1 cellular context compared by ENCODE assay signal in the genomic region with DNA sequence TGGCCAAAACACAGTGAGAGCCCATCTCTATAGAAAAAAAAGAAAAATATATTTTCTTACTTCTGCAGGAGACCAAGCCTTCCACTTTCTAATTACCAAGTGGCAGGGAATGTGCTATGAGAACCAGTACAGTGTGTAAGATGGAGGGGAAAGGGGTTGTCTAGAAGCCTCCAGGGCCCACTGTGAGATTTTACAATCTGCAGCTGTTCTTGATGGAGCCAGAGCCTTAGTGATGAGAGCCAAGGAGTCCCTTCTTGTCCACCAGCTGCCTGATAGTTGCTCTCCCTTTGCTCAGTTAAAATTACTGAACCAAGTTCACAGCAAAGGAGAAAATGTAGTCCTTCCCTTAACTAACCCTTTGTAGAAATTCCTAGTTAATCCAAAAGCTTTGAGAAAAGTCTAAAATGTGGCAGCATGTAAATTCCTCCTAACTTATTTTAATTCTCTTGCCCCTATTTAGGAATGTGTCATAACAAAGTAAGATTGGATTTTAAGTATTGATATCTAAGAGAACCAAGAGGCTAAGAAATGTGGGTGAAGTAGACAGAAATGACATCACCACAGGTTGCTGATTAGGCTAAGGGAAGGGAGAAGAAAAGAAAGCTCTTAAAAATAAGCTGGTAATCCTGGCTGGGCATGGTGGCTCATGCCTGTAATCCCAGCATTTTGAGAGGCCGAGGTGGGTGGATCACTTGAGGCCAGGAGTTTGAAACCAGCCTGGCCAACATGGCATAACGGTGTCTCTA.
TF ChIP-seq lines count a peak whose summit lies in the region.

No MANE protein-coding gene starts in this region.

TF ChIP-seq in GM23338, 12 proteins besides CTCF, POLR2A, EP300 and RAD21:
- TF ChIP-seq, protein P1, sequence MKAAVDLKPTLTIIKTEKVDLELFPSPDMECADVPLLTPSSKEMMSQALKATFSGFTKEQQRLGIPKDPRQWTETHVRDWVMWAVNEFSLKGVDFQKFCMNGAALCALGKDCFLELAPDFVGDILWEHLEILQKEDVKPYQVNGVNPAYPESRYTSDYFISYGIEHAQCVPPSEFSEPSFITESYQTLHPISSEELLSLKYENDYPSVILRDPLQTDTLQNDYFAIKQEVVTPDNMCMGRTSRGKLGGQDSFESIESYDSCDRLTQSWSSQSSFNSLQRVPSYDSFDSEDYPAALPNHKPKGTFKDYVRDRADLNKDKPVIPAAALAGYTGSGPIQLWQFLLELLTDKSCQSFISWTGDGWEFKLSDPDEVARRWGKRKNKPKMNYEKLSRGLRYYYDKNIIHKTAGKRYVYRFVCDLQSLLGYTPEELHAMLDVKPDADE (IDR thresholded peaks at IDR 0.05) = no peak
- TF ChIP-seq NANOG (IDR thresholded peaks at IDR 0.05; ENCODE audit: borderline replicate concordance) = no peak
- no peak for TF ChIP-seq STAT1 (IDR thresholded peaks at IDR 0.05; ENCODE audit: unreplicated experiment)
- TF ChIP-seq EZH2phosphoT487 (IDR thresholded peaks at IDR 0.05; ENCODE audit: unreplicated experiment) = no peak
- TF ChIP-seq CREB1 (CRISPR knock-in tag; IDR thresholded peaks at IDR 0.05; ENCODE audit: low read depth) = no peak
- no peak for TF ChIP-seq ZNF114 (CRISPR knock-in tag; IDR thresholded peaks at IDR 0.05)
- TF ChIP-seq, protein P2, sequence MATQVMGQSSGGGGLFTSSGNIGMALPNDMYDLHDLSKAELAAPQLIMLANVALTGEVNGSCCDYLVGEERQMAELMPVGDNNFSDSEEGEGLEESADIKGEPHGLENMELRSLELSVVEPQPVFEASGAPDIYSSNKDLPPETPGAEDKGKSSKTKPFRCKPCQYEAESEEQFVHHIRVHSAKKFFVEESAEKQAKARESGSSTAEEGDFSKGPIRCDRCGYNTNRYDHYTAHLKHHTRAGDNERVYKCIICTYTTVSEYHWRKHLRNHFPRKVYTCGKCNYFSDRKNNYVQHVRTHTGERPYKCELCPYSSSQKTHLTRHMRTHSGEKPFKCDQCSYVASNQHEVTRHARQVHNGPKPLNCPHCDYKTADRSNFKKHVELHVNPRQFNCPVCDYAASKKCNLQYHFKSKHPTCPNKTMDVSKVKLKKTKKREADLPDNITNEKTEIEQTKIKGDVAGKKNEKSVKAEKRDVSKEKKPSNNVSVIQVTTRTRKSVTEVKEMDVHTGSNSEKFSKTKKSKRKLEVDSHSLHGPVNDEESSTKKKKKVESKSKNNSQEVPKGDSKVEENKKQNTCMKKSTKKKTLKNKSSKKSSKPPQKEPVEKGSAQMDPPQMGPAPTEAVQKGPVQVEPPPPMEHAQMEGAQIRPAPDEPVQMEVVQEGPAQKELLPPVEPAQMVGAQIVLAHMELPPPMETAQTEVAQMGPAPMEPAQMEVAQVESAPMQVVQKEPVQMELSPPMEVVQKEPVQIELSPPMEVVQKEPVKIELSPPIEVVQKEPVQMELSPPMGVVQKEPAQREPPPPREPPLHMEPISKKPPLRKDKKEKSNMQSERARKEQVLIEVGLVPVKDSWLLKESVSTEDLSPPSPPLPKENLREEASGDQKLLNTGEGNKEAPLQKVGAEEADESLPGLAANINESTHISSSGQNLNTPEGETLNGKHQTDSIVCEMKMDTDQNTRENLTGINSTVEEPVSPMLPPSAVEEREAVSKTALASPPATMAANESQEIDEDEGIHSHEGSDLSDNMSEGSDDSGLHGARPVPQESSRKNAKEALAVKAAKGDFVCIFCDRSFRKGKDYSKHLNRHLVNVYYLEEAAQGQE (IDR thresholded peaks at IDR 0.05; ENCODE audit: unreplicated experiment) = no peak
- TF ChIP-seq ZNF331 (CRISPR knock-in tag; IDR thresholded peaks at IDR 0.05; ENCODE audit: low read depth) = no peak
- TF ChIP-seq EZH2 (IDR thresholded peaks at IDR 0.05; ENCODE audit: low read depth, unreplicated experiment) = no peak
- no peak for TF ChIP-seq JUNB (IDR thresholded peaks at IDR 0.05; ENCODE audit: unreplicated experiment)
- TF ChIP-seq, protein P3, sequence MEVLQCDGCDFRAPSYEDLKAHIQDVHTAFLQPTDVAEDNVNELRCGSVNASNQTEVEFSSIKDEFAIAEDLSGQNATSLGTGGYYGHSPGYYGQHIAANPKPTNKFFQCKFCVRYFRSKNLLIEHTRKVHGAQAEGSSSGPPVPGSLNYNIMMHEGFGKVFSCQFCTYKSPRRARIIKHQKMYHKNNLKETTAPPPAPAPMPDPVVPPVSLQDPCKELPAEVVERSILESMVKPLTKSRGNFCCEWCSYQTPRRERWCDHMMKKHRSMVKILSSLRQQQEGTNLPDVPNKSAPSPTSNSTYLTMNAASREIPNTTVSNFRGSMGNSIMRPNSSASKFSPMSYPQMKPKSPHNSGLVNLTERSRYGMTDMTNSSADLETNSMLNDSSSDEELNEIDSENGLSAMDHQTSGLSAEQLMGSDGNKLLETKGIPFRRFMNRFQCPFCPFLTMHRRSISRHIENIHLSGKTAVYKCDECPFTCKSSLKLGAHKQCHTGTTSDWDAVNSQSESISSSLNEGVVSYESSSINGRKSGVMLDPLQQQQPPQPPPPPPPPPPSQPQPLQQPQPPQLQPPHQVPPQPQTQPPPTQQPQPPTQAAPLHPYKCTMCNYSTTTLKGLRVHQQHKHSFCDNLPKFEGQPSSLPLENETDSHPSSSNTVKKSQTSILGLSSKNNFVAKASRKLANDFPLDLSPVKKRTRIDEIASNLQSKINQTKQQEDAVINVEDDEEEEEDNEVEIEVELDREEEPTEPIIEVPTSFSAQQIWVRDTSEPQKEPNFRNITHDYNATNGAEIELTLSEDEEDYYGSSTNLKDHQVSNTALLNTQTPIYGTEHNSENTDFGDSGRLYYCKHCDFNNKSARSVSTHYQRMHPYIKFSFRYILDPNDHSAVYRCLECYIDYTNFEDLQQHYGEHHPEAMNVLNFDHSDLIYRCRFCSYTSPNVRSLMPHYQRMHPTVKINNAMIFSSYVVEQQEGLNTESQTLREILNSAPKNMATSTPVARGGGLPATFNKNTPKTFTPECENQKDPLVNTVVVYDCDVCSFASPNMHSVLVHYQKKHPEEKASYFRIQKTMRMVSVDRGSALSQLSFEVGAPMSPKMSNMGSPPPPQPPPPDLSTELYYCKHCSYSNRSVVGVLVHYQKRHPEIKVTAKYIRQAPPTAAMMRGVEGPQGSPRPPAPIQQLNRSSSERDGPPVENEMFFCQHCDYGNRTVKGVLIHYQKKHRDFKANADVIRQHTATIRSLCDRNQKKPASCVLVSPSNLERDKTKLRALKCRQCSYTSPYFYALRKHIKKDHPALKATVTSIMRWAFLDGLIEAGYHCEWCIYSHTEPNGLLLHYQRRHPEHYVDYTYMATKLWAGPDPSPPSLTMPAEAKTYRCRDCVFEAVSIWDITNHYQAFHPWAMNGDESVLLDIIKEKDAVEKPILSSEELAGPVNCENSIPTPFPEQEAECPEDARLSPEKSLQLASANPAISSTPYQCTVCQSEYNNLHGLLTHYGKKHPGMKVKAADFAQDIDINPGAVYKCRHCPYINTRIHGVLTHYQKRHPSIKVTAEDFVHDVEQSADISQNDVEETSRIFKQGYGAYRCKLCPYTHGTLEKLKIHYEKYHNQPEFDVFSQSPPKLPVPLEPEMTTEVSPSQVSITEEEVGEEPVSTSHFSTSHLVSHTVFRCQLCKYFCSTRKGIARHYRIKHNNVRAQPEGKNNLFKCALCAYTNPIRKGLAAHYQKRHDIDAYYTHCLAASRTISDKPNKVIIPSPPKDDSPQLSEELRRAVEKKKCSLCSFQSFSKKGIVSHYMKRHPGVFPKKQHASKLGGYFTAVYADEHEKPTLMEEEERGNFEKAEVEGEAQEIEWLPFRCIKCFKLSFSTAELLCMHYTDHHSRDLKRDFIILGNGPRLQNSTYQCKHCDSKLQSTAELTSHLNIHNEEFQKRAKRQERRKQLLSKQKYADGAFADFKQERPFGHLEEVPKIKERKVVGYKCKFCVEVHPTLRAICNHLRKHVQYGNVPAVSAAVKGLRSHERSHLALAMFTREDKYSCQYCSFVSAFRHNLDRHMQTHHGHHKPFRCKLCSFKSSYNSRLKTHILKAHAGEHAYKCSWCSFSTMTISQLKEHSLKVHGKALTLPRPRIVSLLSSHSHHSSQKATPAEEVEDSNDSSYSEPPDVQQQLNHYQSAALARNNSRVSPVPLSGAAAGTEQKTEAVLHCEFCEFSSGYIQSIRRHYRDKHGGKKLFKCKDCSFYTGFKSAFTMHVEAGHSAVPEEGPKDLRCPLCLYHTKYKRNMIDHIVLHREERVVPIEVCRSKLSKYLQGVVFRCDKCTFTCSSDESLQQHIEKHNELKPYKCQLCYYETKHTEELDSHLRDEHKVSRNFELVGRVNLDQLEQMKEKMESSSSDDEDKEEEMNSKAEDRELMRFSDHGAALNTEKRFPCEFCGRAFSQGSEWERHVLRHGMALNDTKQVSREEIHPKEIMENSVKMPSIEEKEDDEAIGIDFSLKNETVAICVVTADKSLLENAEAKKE (CRISPR knock-in tag; IDR thresholded peaks at IDR 0.05) = no peak
- no peak for TF ChIP-seq POLR2AphosphoS5 (IDR thresholded peaks at IDR 0.05; ENCODE audit: low read depth)
